1 cellular context compared by ENCODE assay signal in genomic region chr3:13537926-13538325, GRCh38.
TF ChIP-seq lines count a peak whose summit lies in the region.

No MANE protein-coding gene starts in this region.

TF ChIP-seq in K562, 482 proteins besides CTCF, POLR2A, EP300 and RAD21 (continued from another document):
- no peak for TF ChIP-seq RBM34 (IDR thresholded peaks at IDR 0.05; ENCODE audit: borderline replicate concordance, insufficient read depth, low read length)
- no peak for TF ChIP-seq MITF (IDR thresholded peaks at IDR 0.05)
- peak; percentile 57 for TF ChIP-seq TEAD4 (IDR thresholded peaks at IDR 0.05; ENCODE audit: low read length)
- TF ChIP-seq TEAD4 (CRISPR knock-in tag; IDR thresholded peaks at IDR 0.05; ENCODE audit: borderline replicate concordance) = no peak; the same call in 1 of the 2 replicates
- TF ChIP-seq NUFIP1 (IDR thresholded peaks at IDR 0.05; ENCODE audit: partially characterized antibody) = no peak
- TF ChIP-seq, protein P1, sequence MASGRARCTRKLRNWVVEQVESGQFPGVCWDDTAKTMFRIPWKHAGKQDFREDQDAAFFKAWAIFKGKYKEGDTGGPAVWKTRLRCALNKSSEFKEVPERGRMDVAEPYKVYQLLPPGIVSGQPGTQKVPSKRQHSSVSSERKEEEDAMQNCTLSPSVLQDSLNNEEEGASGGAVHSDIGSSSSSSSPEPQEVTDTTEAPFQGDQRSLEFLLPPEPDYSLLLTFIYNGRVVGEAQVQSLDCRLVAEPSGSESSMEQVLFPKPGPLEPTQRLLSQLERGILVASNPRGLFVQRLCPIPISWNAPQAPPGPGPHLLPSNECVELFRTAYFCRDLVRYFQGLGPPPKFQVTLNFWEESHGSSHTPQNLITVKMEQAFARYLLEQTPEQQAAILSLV (tag; IDR thresholded peaks at IDR 0.05) = no peak
- TF ChIP-seq RBM14 (IDR thresholded peaks at IDR 0.05; ENCODE audit: borderline replicate concordance, insufficient read depth, low read depth, low read length) = no peak
- TF ChIP-seq, protein P2, sequence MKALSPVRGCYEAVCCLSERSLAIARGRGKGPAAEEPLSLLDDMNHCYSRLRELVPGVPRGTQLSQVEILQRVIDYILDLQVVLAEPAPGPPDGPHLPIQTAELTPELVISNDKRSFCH (CRISPR knock-in tag; IDR thresholded peaks at IDR 0.05) = no peak
- TF ChIP-seq, protein P2 (tag; IDR thresholded peaks at IDR 0.05) = no peak
- TF ChIP-seq ZNF134 (CRISPR knock-in tag; conservative IDR thresholded peaks at IDR 0.05) = no peak
- no peak for TF ChIP-seq CAMTA2 (CRISPR knock-in tag; conservative IDR thresholded peaks at IDR 0.05)
- TF ChIP-seq TFAP4 (CRISPR knock-in tag; IDR thresholded peaks at IDR 0.05; ENCODE audit: borderline replicate concordance) = 0 out of 2 replicates have a peak, but pooled peaks have one; percentile 24
- TF ChIP-seq, protein P3, sequence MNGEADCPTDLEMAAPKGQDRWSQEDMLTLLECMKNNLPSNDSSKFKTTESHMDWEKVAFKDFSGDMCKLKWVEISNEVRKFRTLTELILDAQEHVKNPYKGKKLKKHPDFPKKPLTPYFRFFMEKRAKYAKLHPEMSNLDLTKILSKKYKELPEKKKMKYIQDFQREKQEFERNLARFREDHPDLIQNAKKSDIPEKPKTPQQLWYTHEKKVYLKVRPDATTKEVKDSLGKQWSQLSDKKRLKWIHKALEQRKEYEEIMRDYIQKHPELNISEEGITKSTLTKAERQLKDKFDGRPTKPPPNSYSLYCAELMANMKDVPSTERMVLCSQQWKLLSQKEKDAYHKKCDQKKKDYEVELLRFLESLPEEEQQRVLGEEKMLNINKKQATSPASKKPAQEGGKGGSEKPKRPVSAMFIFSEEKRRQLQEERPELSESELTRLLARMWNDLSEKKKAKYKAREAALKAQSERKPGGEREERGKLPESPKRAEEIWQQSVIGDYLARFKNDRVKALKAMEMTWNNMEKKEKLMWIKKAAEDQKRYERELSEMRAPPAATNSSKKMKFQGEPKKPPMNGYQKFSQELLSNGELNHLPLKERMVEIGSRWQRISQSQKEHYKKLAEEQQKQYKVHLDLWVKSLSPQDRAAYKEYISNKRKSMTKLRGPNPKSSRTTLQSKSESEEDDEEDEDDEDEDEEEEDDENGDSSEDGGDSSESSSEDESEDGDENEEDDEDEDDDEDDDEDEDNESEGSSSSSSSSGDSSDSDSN (IDR thresholded peaks at IDR 0.05; ENCODE audit: borderline replicate concordance in 1 of 2, low read depth in 2 of 2, low read length in 2 of 2) = no peak
- no peak for TF ChIP-seq TAF7 (tag; IDR thresholded peaks at IDR 0.05)
